ENCODE assay signal across 8 cellular contexts in the genomic region with DNA sequence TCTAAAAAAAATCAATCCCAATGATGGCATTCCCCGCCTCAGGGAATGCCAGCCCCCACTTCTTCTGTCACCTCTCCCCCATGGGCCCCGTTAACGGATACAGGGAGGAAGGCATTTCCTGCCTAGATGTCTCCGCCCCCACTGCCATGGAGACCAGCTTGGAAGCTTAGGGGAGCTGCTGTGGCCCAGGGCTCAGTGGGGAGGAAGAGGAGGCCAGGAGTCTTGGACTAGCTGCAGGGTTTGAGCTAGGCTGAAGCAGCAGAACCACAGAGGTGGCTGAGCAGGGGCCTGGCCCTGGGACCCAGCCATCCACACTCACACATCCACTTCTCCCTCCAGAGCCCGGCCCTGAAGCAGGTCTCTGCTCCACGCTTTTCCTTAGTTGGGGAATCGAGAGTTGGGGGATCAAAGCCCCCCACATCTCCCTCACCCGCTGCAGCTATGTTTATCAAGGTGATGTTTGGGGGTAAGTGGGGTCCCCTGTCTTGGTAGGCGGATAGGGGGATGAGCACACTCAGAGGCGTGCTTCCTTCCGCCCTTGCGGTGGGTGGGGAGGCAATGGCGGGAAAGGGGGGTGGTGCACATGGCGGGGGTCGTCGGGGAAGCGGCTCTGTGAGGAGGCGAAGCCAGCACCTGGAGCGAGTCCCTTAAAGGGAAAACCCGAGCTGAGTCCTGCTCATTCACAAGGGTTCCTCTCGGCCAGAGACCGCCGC. TPM values are rescaled to one million over a fixed set of nuclear protein-coding genes. Genes with fewer than 3 reads are reported as not detected.
DNase-seq lines count a peak whose midpoint lies in the region; ATAC-seq and TF ChIP-seq lines count a peak whose summit lies in the region.

A gene with protein sequence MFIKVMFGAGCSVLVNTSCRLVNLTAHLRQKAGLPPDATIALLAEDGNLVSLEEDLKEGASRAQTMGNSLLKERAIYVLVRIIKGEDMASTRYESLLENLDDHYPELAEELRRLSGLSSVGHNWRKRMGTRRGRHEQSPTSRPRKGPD (plus strand): TSS at position 125 of the 713 bp plus-strand sequence. CDS start 317 bp downstream, at position 442.

- H3K27ac ChIP-seq in GM23338 (ENCODE audit: low read depth), result peak within 1 kb of the TSS; percentile 55; the same call in 1 of the 2 replicates
- H3K27ac ChIP-seq in substantia nigra (ENCODE audit: low read depth, low read length, poor library complexity, severe bottlenecking), result no peak within 1 kb of the TSS
- no peak within 1 kb of the TSS for H3K27ac ChIP-seq in tibial nerve

- no peaks in the 10 kb centered on the region for H3K27me3 ChIP-seq in GM23338 (ENCODE audit: insufficient read depth)
- H3K27me3 ChIP-seq in tibial nerve, result no peaks in the 10 kb centered on the region

- DNase-seq in A172 (ENCODE audit: low spot score) (peak; percentile 46), GM23338 (ENCODE audit: low spot score) (peak; percentile 91), kidney tubule cell (ENCODE audit: low spot score) (peak; percentile 25), cortex of kidney (lab: John Stamatoyannopoulos, UW) (no peak), substantia nigra (lab: John Stamatoyannopoulos, UW) (no peak), tibial nerve (ENCODE audit: low spot score in 2 of 2) (no peak)
- no peak for DNase-seq in activated T-cell treated with anti-CD3 and anti-CD28 coated beads, Interleukin-2, amount 50 U/mL, for 4 hours

- peak within 1 kb of the TSS; percentile 44; the same call in 1 of the 2 replicates for H3K27ac Mint-ChIP-seq in GM23338

- H3K9me3 ChIP-seq in tibial nerve, result no peaks in the 10 kb centered on the region

- no peaks in the 10 kb centered on the region for H3K9me2 ChIP-seq in GM23338 (ENCODE audit: insufficient read depth)

- no peaks in the 10 kb centered on the region for H4K20me1 ChIP-seq in GM23338 (replicated peaks; ENCODE audit: insufficient read depth)

- peak within 1 kb of the TSS; percentile 56 for H3K4me3 ChIP-seq in GM23338
- peak within 1 kb of the TSS in 2 of 4 donors; percentile 20 to 30 for H3K4me3 ChIP-seq in tibial nerve

- 28 to 50% methylated on average over 11 to 23 of the region's 23 CpGs for WGBS in tibial nerve, 2 donors

- H3F3A ChIP-seq in GM23338 (replicated peaks; ENCODE audit: low read depth), result 0 out of 2 replicates have a peak, but pooled peaks cover 3% of the 10 kb centered on the region

- H2AFZ ChIP-seq in GM23338, result no peak within 1 kb of the TSS

- ATAC-seq in GM23338 (peak; percentile 45), GM19463 (IDR thresholded peaks at IDR 0.05; ENCODE audit: unreplicated experiment) (no peak)
- peak in 1 of 2 donors; percentile 4 for ATAC-seq in activated T-cell treated with anti-CD3 and anti-CD28 coated beads, Interleukin-2, amount 50 U/mL, for 4 hours

- H3K9me3 Mint-ChIP-seq in GM23338, result no peaks in the 10 kb centered on the region
- no peaks in the 10 kb centered on the region for H3K9me3 Mint-ChIP-seq in activated T-cell treated with anti-CD3 and anti-CD28 coated beads, Interleukin-2, amount 50 U/mL, for 4 hours

- H3K4me1 ChIP-seq in GM23338 (ENCODE audit: insufficient read depth) (peaks cover 25% of the 10 kb centered on the region), tibial nerve (peaks cover 0 to 39% (median 9%) of the 10 kb centered on the region in 4 donors)

- H3K4me3 Mint-ChIP-seq in GM23338, result peak within 1 kb of the TSS; percentile 59
- peak within 1 kb of the TSS; percentile 73 for H3K4me3 Mint-ChIP-seq in activated T-cell treated with anti-CD3 and anti-CD28 coated beads, Interleukin-2, amount 50 U/mL, for 4 hours

- no peak for TF ChIP-seq POLR2A in tibial nerve (IDR thresholded peaks at IDR 0.05)

- no peaks in the 10 kb centered on the region for H3K79me2 ChIP-seq in GM23338 (replicated peaks; ENCODE audit: insufficient read depth)

- no peaks in the 10 kb centered on the region; the same call in 1 of the 2 replicates for H3K36me3 ChIP-seq in GM23338 (ENCODE audit: insufficient read depth)
- peaks cover 0 to 16% (median 0%) of the 10 kb centered on the region in 3 donors for H3K36me3 ChIP-seq in tibial nerve

- H3K4me2 ChIP-seq in GM23338, result peak within 1 kb of the TSS; percentile 89

- no peak for TF ChIP-seq EP300 in tibial nerve (IDR thresholded peaks at IDR 0.05)

- H3K4me1 Mint-ChIP-seq in GM23338, result peaks cover 36% of the 10 kb centered on the region
- peaks cover 41% of the 10 kb centered on the region for H3K4me1 Mint-ChIP-seq in activated T-cell treated with anti-CD3 and anti-CD28 coated beads, Interleukin-2, amount 50 U/mL, for 4 hours (ENCODE audit: low read depth)

- no peak for TF ChIP-seq CTCF in GM23338 (conservative IDR thresholded peaks at IDR 0.05; ENCODE audit: low read depth in 2 of 2)
- TF ChIP-seq CTCF in tibial nerve (IDR thresholded peaks at IDR 0.05), result no peak

- H3K36me3 Mint-ChIP-seq in GM23338 (ENCODE audit: low read depth), result peaks cover 14% of the 10 kb centered on the region
- no peaks in the 10 kb centered on the region for H3K36me3 Mint-ChIP-seq in activated T-cell treated with anti-CD3 and anti-CD28 coated beads, Interleukin-2, amount 50 U/mL, for 4 hours (ENCODE audit: insufficient read depth)

- H3K27me3 Mint-ChIP-seq in GM23338 (ENCODE audit: insufficient read depth, low read depth, poor library complexity), result peaks cover 14% of the 10 kb centered on the region
- H3K27me3 Mint-ChIP-seq in activated T-cell treated with anti-CD3 and anti-CD28 coated beads, Interleukin-2, amount 50 U/mL, for 4 hours (ENCODE audit: low read depth), result no peaks in the 10 kb centered on the region

TF ChIP-seq in GM23338, 12 proteins besides CTCF, POLR2A, EP300 and RAD21 (continues in another document):
- no peak for TF ChIP-seq EZH2 (IDR thresholded peaks at IDR 0.05; ENCODE audit: low read depth, unreplicated experiment)
- TF ChIP-seq POLR2AphosphoS5 (IDR thresholded peaks at IDR 0.05; ENCODE audit: low read depth), result peak; percentile 44
- TF ChIP-seq JUNB (IDR thresholded peaks at IDR 0.05; ENCODE audit: unreplicated experiment), result no peak
- TF ChIP-seq, protein P1, sequence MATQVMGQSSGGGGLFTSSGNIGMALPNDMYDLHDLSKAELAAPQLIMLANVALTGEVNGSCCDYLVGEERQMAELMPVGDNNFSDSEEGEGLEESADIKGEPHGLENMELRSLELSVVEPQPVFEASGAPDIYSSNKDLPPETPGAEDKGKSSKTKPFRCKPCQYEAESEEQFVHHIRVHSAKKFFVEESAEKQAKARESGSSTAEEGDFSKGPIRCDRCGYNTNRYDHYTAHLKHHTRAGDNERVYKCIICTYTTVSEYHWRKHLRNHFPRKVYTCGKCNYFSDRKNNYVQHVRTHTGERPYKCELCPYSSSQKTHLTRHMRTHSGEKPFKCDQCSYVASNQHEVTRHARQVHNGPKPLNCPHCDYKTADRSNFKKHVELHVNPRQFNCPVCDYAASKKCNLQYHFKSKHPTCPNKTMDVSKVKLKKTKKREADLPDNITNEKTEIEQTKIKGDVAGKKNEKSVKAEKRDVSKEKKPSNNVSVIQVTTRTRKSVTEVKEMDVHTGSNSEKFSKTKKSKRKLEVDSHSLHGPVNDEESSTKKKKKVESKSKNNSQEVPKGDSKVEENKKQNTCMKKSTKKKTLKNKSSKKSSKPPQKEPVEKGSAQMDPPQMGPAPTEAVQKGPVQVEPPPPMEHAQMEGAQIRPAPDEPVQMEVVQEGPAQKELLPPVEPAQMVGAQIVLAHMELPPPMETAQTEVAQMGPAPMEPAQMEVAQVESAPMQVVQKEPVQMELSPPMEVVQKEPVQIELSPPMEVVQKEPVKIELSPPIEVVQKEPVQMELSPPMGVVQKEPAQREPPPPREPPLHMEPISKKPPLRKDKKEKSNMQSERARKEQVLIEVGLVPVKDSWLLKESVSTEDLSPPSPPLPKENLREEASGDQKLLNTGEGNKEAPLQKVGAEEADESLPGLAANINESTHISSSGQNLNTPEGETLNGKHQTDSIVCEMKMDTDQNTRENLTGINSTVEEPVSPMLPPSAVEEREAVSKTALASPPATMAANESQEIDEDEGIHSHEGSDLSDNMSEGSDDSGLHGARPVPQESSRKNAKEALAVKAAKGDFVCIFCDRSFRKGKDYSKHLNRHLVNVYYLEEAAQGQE (IDR thresholded peaks at IDR 0.05; ENCODE audit: unreplicated experiment), result no peak
- TF ChIP-seq CREB1 (CRISPR knock-in tag; IDR thresholded peaks at IDR 0.05; ENCODE audit: low read depth), result no peak
- TF ChIP-seq EZH2phosphoT487 (IDR thresholded peaks at IDR 0.05; ENCODE audit: unreplicated experiment), result no peak
- TF ChIP-seq, protein P2, sequence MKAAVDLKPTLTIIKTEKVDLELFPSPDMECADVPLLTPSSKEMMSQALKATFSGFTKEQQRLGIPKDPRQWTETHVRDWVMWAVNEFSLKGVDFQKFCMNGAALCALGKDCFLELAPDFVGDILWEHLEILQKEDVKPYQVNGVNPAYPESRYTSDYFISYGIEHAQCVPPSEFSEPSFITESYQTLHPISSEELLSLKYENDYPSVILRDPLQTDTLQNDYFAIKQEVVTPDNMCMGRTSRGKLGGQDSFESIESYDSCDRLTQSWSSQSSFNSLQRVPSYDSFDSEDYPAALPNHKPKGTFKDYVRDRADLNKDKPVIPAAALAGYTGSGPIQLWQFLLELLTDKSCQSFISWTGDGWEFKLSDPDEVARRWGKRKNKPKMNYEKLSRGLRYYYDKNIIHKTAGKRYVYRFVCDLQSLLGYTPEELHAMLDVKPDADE (IDR thresholded peaks at IDR 0.05), result peak; percentile 20; the same call in 1 of the 2 replicates
- no peak for TF ChIP-seq ZNF331 (CRISPR knock-in tag; IDR thresholded peaks at IDR 0.05; ENCODE audit: low read depth)
- no peak for TF ChIP-seq NANOG (IDR thresholded peaks at IDR 0.05; ENCODE audit: borderline replicate concordance)

RNA-seq across cellular contexts. Expression of the gene that starts here (rescaled TPM):
- 0.26 and 0.40 TPM in 2 replicates for total RNA-seq in A172 (2014; rRNA removed; shearing (Covaris generic))
- total RNA-seq in GM23338 (2014; rRNA removed; shearing (Covaris generic)), result 3.6 and 5.7 TPM in 2 replicates
- 9.3 and 10.1 TPM in 2 replicates for polyA plus RNA-seq in GM23338 (2016; fragmentation: Nextera tagmentation; extraction: Ambion mirVana)
- under 1 TPM in 2 of 3 donors, not detected in 1; 0.11 to 0.30 TPM for total RNA-seq in activated T-cell treated with anti-CD3 and anti-CD28 coated beads, Interleukin-2, amount 50 U/mL, for 4 hours
- total RNA-seq in tibial nerve, result under 1 TPM in 1 of 4 donors, not detected in 3; 0.44 TPM

Comparison
In these comparisons a context has a peak if more than half of its experiments do, and no peak if none do; other contexts are left out.
1. Peak in DNase-seq in A172; RNA of the gene not detected or under 1 TPM.
2. DNase-seq: peak in GM23338 (single experiment) and kidney tubule cell (single experiment); none in activated T-cell treated with anti-CD3 and anti-CD28 coated beads, Interleukin-2, amount 50 U/mL, for 4 hours (single experiment), cortex of kidney (single experiment), substantia nigra (0 of 49) and tibial nerve (0 of 2).